Comparison of ENCODE assay signal across 22 cellular contexts in the genomic region with DNA sequence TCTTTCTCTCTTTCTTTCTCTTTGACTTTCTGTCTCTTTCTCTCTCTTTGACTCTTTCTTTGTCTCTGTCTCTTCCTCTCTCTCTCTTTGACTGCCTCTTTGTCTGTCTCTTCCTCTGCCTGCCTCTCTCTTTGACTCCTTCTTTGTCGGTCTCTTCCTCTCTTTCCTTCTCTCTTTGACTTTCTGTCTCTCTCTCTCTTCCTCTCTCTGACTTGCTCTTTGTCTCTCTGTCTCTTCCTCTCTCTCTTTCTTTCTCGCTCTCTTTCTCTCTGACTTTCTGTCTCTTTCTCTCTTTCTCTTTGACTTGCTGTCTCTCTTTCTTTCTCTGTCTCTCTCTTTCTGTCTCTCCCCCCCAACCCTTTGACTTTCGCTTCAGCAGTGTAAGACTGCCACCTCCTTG.
"Had no signal": no experiment of that assay in that cellular context is flagged by ENCODE, and none has a peak within 500 bp of the region (broad histone marks: within the 10 kb centered on the region; RNA-seq: fewer than 3 reads in every experiment).

No MANE protein-coding gene starts in this region.

- H3K36me3 Mint-ChIP-seq: activated naive CD8-positive, alpha-beta T cell had no signal

- H3K4me3 Mint-ChIP-seq: activated CD4-positive, alpha-beta memory T cell treated with anti-CD3 and anti-CD28 coated beads, Interleukin-2, amount 10 ng/mL, durations not matched to agents 7 days and 5 days; activated CD4-positive, alpha-beta T cell treated with anti-CD3 and anti-CD28 coated beads for 36 hours; activated naive CD8-positive, alpha-beta T cell; brain; central memory CD8-positive, alpha-beta T cell; T-helper 17 cell had no signal

- H3K27ac ChIP-seq: WERI-Rb-1 had no signal

- DNase-seq: activated CD4-positive, alpha-beta memory T cell treated with anti-CD3 and anti-CD28 coated beads, Interleukin-2, amount 10 ng/mL, durations not matched to agents 7 days and 5 days; activated CD4-positive, alpha-beta T cell treated with anti-CD3 and anti-CD28 coated beads for 36 hours; activated CD4-positive, alpha-beta T cell treated with anti-CD3 and anti-CD28 coated beads, Interleukin-2, amount 50 U/mL, for 1 hour; activated CD8-positive, alpha-beta memory T cell treated with anti-CD3 and anti-CD28 coated beads, Interleukin-2, amount 50 U/mL, for 4 hours; activated effector memory CD4-positive, alpha-beta T cell treated with Interleukin-2 at 50 U/mL for 16 hours; activated naive CD4-positive, alpha-beta T cell treated with Interleukin-2 at 50 U/mL for 16 hours; activated T-cell treated with anti-CD3 and anti-CD28 coated beads, Interleukin-2, amount 50 U/mL, for 1 hour; amygdala; KG1; NCI-H1092 treated with DMSO at 0.1 percent for 48 hours; NCI-H1436; NCI-H1694 treated with DMSO at 0.1 percent for 48 hours; NCI-H2029 treated with DMSO at 0.1 percent for 48 hours; NCI-H345; NCI-H526 treated with DMSO at 0.1 percent for 48 hours; NCI-H82; SIG-M5; T-helper 17 cell; WERI-Rb-1 had no signal

- H3K27ac Mint-ChIP-seq: activated CD4-positive, alpha-beta memory T cell treated with anti-CD3 and anti-CD28 coated beads, Interleukin-2, amount 10 ng/mL, durations not matched to agents 7 days and 5 days; activated CD4-positive, alpha-beta T cell treated with anti-CD3 and anti-CD28 coated beads for 36 hours; activated naive CD8-positive, alpha-beta T cell; brain; T-helper 17 cell had no signal

- H3K27me3 Mint-ChIP-seq: activated CD4-positive, alpha-beta memory T cell treated with anti-CD3 and anti-CD28 coated beads, Interleukin-2, amount 10 ng/mL, durations not matched to agents 7 days and 5 days; activated CD4-positive, alpha-beta T cell treated with anti-CD3 and anti-CD28 coated beads for 36 hours; activated naive CD8-positive, alpha-beta T cell; central memory CD8-positive, alpha-beta T cell; T-helper 17 cell had no signal

- ATAC-seq: activated CD4-positive, alpha-beta T cell treated with anti-CD3 and anti-CD28 coated beads for 36 hours; T-helper 17 cell had no signal

- H3K4me1 Mint-ChIP-seq: brain had no signal

- H3K36me3 ChIP-seq: WERI-Rb-1 had no signal

- H3K9me3 Mint-ChIP-seq: central memory CD8-positive, alpha-beta T cell had no signal
